Comparison of ENCODE assay signal across 8 cellular contexts in genomic region chr2:153163055-153163454, GRCh38.
DNase-seq lines count a peak whose midpoint lies in the region; ATAC-seq, FAIRE-seq and TF ChIP-seq lines count a peak whose summit lies in the region.

No MANE protein-coding gene starts in this region.

- H3K27me3 ChIP-seq in small intestine (ENCODE audit: control insufficient read depth in 2 of 2, insufficient read depth in 2 of 2, low read length in 2 of 2) (no peaks in the 10 kb centered on the region), suprapubic skin (no peaks in the 10 kb centered on the region)

- H3K36me3 ChIP-seq in small intestine (ENCODE audit: control insufficient read depth in 2 of 2, insufficient read depth in 2 of 2, low read length in 2 of 2) (no peaks in the 10 kb centered on the region), suprapubic skin (no peaks in the 10 kb centered on the region)

- H3K4me1 ChIP-seq in small intestine (ENCODE audit: control insufficient read depth in 2 of 2, insufficient read depth in 1 of 2, low read depth in 1 of 2, low read length in 1 of 2) (no peaks in the 10 kb centered on the region), suprapubic skin (no peaks in the 10 kb centered on the region)

- H3K27ac ChIP-seq in small intestine (ENCODE audit: low read depth in 1 of 2, low read length in 1 of 2) (no peak overlapping the region), suprapubic skin (no peak overlapping the region)

- no peak for FAIRE-seq in small intestine (lab: Jason Lieb, UNC)

- no peak overlapping the region for H3K4me3 ChIP-seq in small intestine (ENCODE audit: low read depth in 1 of 2, low read length in 2 of 2)
- no peak overlapping the region for H3K4me3 ChIP-seq in suprapubic skin

- TF ChIP-seq EP300 in suprapubic skin (IDR thresholded peaks at IDR 0.05): no peak

- ATAC-seq in HG02623 (IDR thresholded peaks at IDR 0.05; ENCODE audit: unreplicated experiment) (peak; percentile 64), HG02870 (IDR thresholded peaks at IDR 0.05; ENCODE audit: unreplicated experiment) (no peak), HG03135 (IDR thresholded peaks at IDR 0.05; ENCODE audit: unreplicated experiment) (no peak)

- WGBS in small intestine, 3 donors: 73 to 81% (median 74%) methylated on average over 2 of the region's 2 CpGs
- WGBS in suprapubic skin: 67% methylated on average over 2 of the region's 2 CpGs

- TF ChIP-seq POLR2A in erythroblast (IDR thresholded peaks at IDR 0.05; ENCODE audit: low read length): no peak
- no peak for TF ChIP-seq POLR2A in suprapubic skin (IDR thresholded peaks at IDR 0.05)

- peak; percentile 83 for DNase-seq in DMS 273 (lab: John Stamatoyannopoulos, UW; ENCODE audit: unreplicated experiment)
- peak; percentile 42 for DNase-seq in NCI-H526 treated with DMSO at 0.1 percent for 48 hours (lab: John Stamatoyannopoulos, UW)
- DNase-seq in erythroblast (lab: John Stamatoyannopoulos, UW): peak; percentile 3 to 18
- peak; percentile 29 for DNase-seq in small intestine
- DNase-seq in suprapubic skin (ENCODE audit: low spot score in 2 of 2): no peak

- TF ChIP-seq CTCF in suprapubic skin (IDR thresholded peaks at IDR 0.05): peak in 1 of 2 donors; percentile 17

- no peaks in the 10 kb centered on the region for H3K9me3 ChIP-seq in small intestine (ENCODE audit: control insufficient read depth, low read depth)
- H3K9me3 ChIP-seq in suprapubic skin: no peaks in the 10 kb centered on the region

Comparison
In these comparisons a context has a peak if more than half of its experiments do, and no peak if none do; other contexts are left out.
1. DNase-seq: peak in DMS 273 (single experiment), NCI-H526 treated with DMSO at 0.1 percent for 48 hours (single experiment), erythroblast (2 of 2) and small intestine (single experiment); none in suprapubic skin (0 of 2).